In the genomic region with DNA sequence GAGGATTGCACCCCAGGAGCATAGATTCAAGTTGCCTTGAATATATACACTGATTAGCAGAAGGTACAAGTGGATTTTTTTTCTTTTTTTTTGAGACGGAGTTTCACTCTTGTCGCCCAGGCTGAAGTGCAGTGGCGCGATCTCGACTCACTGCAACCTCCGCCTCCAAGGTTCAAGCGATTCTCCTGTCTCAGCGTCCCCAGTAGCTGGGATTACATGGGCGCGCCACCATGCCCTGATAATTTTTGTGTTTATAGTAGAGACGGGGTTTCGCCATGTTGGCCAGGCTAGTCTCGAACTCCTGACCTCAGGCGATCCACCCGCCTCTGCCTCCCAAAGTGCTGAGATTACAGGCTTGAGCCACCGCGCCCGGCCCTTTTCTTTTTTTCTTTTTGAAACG, we compare ENCODE assay signal across 7 cellular contexts. TPM values are rescaled to one million over a fixed set of nuclear protein-coding genes. Genes with fewer than 3 reads are reported as not detected.
DNase-seq lines count a peak whose midpoint lies in the region; TF ChIP-seq lines count a peak whose summit lies in the region.
"Not testable (repeated sequence)": the region's sequence is repeated elsewhere in the genome, so short reads cannot be mapped to it uniquely, and the experiment has no call there.

No MANE protein-coding gene starts in this region.

- H3K27ac ChIP-seq in PC-9 (peak overlapping the region; percentile 74), coronary artery (peak overlapping the region; percentile 88 to 94), right atrium auricular region (peak overlapping the region; percentile 97 to 98), muscle layer of duodenum (ENCODE audit: low read length) (peak overlapping the region; percentile 96), skin epidermis (peak overlapping the region; percentile 50 to 99 (median 95))

- BruUV-seq in PC-9 (replicated peaks; lab: Mats Ljungman, UMichigan): TSS peak; percentile 93

- not testable (repeated sequence) for H3K36me3 ChIP-seq in PC-9 (ENCODE audit: low read depth); right atrium auricular region; muscle layer of duodenum (ENCODE audit: control insufficient read depth in 1 of 2, insufficient read depth in 2 of 2, low read length in 2 of 2)

- not testable (repeated sequence) for H3K9me3 ChIP-seq in PC-9 (ENCODE audit: insufficient read depth, low read depth); right atrium auricular region; muscle layer of duodenum (ENCODE audit: control insufficient read depth in 1 of 2, low read length in 2 of 2)

- peak overlapping the region; percentile 98 for H3K4me3 Mint-ChIP-seq in activated T-helper 2 cell treated with anti-CD3 and anti-CD28 coated beads, Interferon-gamma antibody, Interleukin-2, Interleukin-4, amounts not matched to agents 10 μg/mL and 5 μg/mL and 100 μg/mL, durations not matched to agents 14 hours and 24 hours and 36 hours (ENCODE audit: low read depth)

- H3K9me3 Mint-ChIP-seq in activated T-helper 2 cell treated with anti-CD3 and anti-CD28 coated beads, Interferon-gamma antibody, Interleukin-2, Interleukin-4, amounts not matched to agents 10 μg/mL and 5 μg/mL and 100 μg/mL, durations not matched to agents 14 hours and 24 hours and 36 hours: not testable (repeated sequence)

- H3K27me3 ChIP-seq in PC-9 (ENCODE audit: insufficient read depth, low read depth); right atrium auricular region; muscle layer of duodenum (ENCODE audit: low read depth, low read length): not testable (repeated sequence)

- H3K27ac Mint-ChIP-seq in activated T-helper 2 cell treated with anti-CD3 and anti-CD28 coated beads, Interferon-gamma antibody, Interleukin-2, Interleukin-4, amounts not matched to agents 10 μg/mL and 5 μg/mL and 100 μg/mL, durations not matched to agents 14 hours and 24 hours and 36 hours: peak overlapping the region; percentile 96

- peak overlapping the region; percentile 91 for H2AFZ ChIP-seq in PC-9

- DNase-seq in PC-9: peak in 1 of 2 experiments; percentile 6
- not testable (repeated sequence) for DNase-seq in activated T-helper 2 cell treated with anti-CD3 and anti-CD28 coated beads, Interferon-gamma antibody, Interleukin-2, Interleukin-4, amounts not matched to agents 10 μg/mL and 5 μg/mL and 100 μg/mL, durations not matched to agents 14 hours and 24 hours and 36 hours (ENCODE audit: low spot score); coronary artery (ENCODE audit: low spot score); right atrium auricular region (ENCODE audit: low spot score)

- not testable (repeated sequence) for H3F3A ChIP-seq in PC-9 (ENCODE audit: insufficient read depth, low read depth)

- intact Hi-C loops in PC-9 (cut with micrococcal nuclease; ENCODE audit: unreplicated experiment): loop anchor here (5.0 kb wide), 3 partner anchors 111 to 544 kb away; partner anchors contain the start of gene SELENOK
- intact Hi-C loops in activated T-helper 2 cell treated with anti-CD3 and anti-CD28 coated beads, Interferon-gamma antibody, Interleukin-2, Interleukin-4, amounts not matched to agents 10 μg/mL and 5 μg/mL and 100 μg/mL, durations not matched to agents 14 hours and 24 hours and 36 hours (cut with micrococcal nuclease): loop anchor here (5.0 kb wide), 2 partner anchors 91 to 236 kb away; partner anchors contain the start of gene TKT

- H3K4me2 ChIP-seq in PC-9: peak overlapping the region; percentile 79

- H4K20me1 ChIP-seq in PC-9 (ENCODE audit: insufficient read depth): not testable (repeated sequence)

- peaks cover 36% of the 10 kb centered on the region for H3K79me2 ChIP-seq in PC-9 (ENCODE audit: low read depth)

- peaks cover 29% of the 10 kb centered on the region for H3K4me1 Mint-ChIP-seq in activated T-helper 2 cell treated with anti-CD3 and anti-CD28 coated beads, Interferon-gamma antibody, Interleukin-2, Interleukin-4, amounts not matched to agents 10 μg/mL and 5 μg/mL and 100 μg/mL, durations not matched to agents 14 hours and 24 hours and 36 hours (ENCODE audit: low read depth)

- POLR2A ChIA-PET in PC-9 (lab: Charles Lee; ENCODE audit: unreplicated experiment): interaction anchor here (0.6 kb wide), 2 partner anchors 151 to 451 kb away, joined by 5 to 6 read pairs; no protein-coding TSS in a partner anchor

- CTCF ChIA-PET in PC-9 (lab: Charles Lee): interaction anchor here (0.9 kb wide), 1 partner anchor 128 kb away, joined by 3 read pairs; no protein-coding TSS in a partner anchor

- peak overlapping the region; percentile 52 for H3K4me3 ChIP-seq in GM12875 (ENCODE audit: low read depth, low read length)
- peak overlapping the region; percentile 83 for H3K4me3 ChIP-seq in PC-9
- H3K4me3 ChIP-seq in coronary artery: peak overlapping the region; percentile 84
- H3K4me3 ChIP-seq in right atrium auricular region: peak overlapping the region; percentile 92 to 99
- peak overlapping the region; percentile 97 to 99 for H3K4me3 ChIP-seq in muscle layer of duodenum (ENCODE audit: low read depth in 1 of 2, low read length in 2 of 2)
- peak overlapping the region; percentile 73 to 98 (median 91) for H3K4me3 ChIP-seq in skin epidermis

- not testable (repeated sequence) for H3K9me2 ChIP-seq in PC-9 (ENCODE audit: insufficient read depth)

- TF ChIP-seq CTCF in GM12875 (IDR thresholded peaks at IDR 0.05; ENCODE audit: borderline replicate concordance, insufficient read depth, low read depth, low read length); PC-9 (conservative IDR thresholded peaks at IDR 0.05); coronary artery (IDR thresholded peaks at IDR 0.05); right atrium auricular region (IDR thresholded peaks at IDR 0.05): not testable (repeated sequence)

- H3K4me1 ChIP-seq in PC-9 (replicated peaks; ENCODE audit: insufficient read depth): peaks cover 18% of the 10 kb centered on the region
- peaks cover 0 to 38% of the 10 kb centered on the region in 2 donors for H3K4me1 ChIP-seq in right atrium auricular region
- H3K4me1 ChIP-seq in muscle layer of duodenum (ENCODE audit: control insufficient read depth in 1 of 2, insufficient read depth in 2 of 2, low read length in 2 of 2): peaks cover 13 to 24% of the 10 kb centered on the region in 2 donors

- H3K27me3 Mint-ChIP-seq in activated T-helper 2 cell treated with anti-CD3 and anti-CD28 coated beads, Interferon-gamma antibody, Interleukin-2, Interleukin-4, amounts not matched to agents 10 μg/mL and 5 μg/mL and 100 μg/mL, durations not matched to agents 14 hours and 24 hours and 36 hours (ENCODE audit: low read depth): not testable (repeated sequence)

- H3K36me3 Mint-ChIP-seq in activated T-helper 2 cell treated with anti-CD3 and anti-CD28 coated beads, Interferon-gamma antibody, Interleukin-2, Interleukin-4, amounts not matched to agents 10 μg/mL and 5 μg/mL and 100 μg/mL, durations not matched to agents 14 hours and 24 hours and 36 hours (ENCODE audit: low read depth): peaks cover 16% of the 10 kb centered on the region

RNA-seq across cellular contexts. Expression of gene DCP1A, which starts 0.8 kb away (rescaled TPM):
- total RNA-seq in PC-9 (2021) (17.0 and 22.7 TPM in 2 replicates), right atrium auricular region (10 to 100 TPM; 17.8 to 18.8 TPM)
- total RNA-seq in activated T-helper 2 cell treated with anti-CD3 and anti-CD28 coated beads, Interferon-gamma antibody, Interleukin-2, Interleukin-4, amounts not matched to agents 10 μg/mL and 5 μg/mL and 100 μg/mL, durations not matched to agents 14 hours and 24 hours and 36 hours: 44.0 and 44.3 TPM in 2 replicates
